In genomic region chr5:40386293-40386692, GRCh38 we compare ENCODE assay signal across 8 cellular contexts.
A peak's percentile ranks its signal among the peaks of the same experiment; 100 is the strongest.
DNase-seq lines count a peak whose midpoint lies in the region; ATAC-seq and TF ChIP-seq lines count a peak whose summit lies in the region.

No MANE protein-coding gene starts in this region.

- TF ChIP-seq CTCF in astrocyte of the cerebellum (IDR thresholded peaks at IDR 0.05; ENCODE audit: low read depth, low read length, missing control alignments) = no peak
- no peak for TF ChIP-seq CTCF in mesothelial cell of epicardium (IDR thresholded peaks at IDR 0.05; ENCODE audit: unreplicated experiment)

- DNase-seq in GM03348 (ENCODE audit: low spot score) = peak; percentile 3
- DNase-seq in HT1080 (ENCODE audit: low read depth) = peak; percentile 27
- peak; percentile 50 for DNase-seq in astrocyte of the cerebellum (ENCODE audit: low read depth)
- DNase-seq in mesothelial cell of epicardium (ENCODE audit: low spot score in 2 of 2, unreplicated experiment in 2 of 2) = no peak
- DNase-seq in stimulated activated CD4-positive, alpha-beta T cell treated with anti-CD3 and anti-CD28 coated beads, Interleukin-4, amount 100 ng/mL, for 4 hours = no peak
- DNase-seq in DMS53 treated with DMSO at 0.1 percent for 48 hours (lab: John Stamatoyannopoulos, UW; ENCODE audit: unreplicated experiment) = no peak
- no peak for DNase-seq in NCI-H69 (lab: John Stamatoyannopoulos, UW)

- peaks cover 27% of the 10 kb centered on the region for H3K4me1 Mint-ChIP-seq in mesothelial cell of epicardium

- no peak overlapping the region for H3K4me3 ChIP-seq in astrocyte of the cerebellum (ENCODE audit: low read depth, low read length)

- ATAC-seq in GM21526 (IDR thresholded peaks at IDR 0.05; ENCODE audit: low FRiP score, unreplicated experiment) = peak; percentile 94

- H3K4me3 Mint-ChIP-seq in mesothelial cell of epicardium = no peak overlapping the region

- in situ Hi-C loops in astrocyte of the cerebellum (cut with HindIII; ENCODE audit: low sequenced_read_pairs) = no loop called here

- H3K9me3 Mint-ChIP-seq in mesothelial cell of epicardium = no peaks in the 10 kb centered on the region

- no peak overlapping the region for H3K27ac Mint-ChIP-seq in mesothelial cell of epicardium

- H3K27me3 Mint-ChIP-seq in mesothelial cell of epicardium (ENCODE audit: low read depth) = no peaks in the 10 kb centered on the region

- no peaks in the 10 kb centered on the region for H3K36me3 Mint-ChIP-seq in mesothelial cell of epicardium

Comparison
In these comparisons a context has a peak if more than half of its experiments do, and no peak if none do; other contexts are left out.
1. DNase-seq: peak in GM03348 (single experiment), HT1080 (single experiment) and astrocyte of the cerebellum (single experiment); none in mesothelial cell of epicardium (0 of 2), stimulated activated CD4-positive, alpha-beta T cell treated with anti-CD3 and anti-CD28 coated beads, Interleukin-4, amount 100 ng/mL, for 4 hours (0 of 2), DMS53 treated with DMSO at 0.1 percent for 48 hours (single experiment) and NCI-H69 (single experiment).